In genomic region chrX:155028192-155028591, GRCh38 we compare ENCODE assay signal across 8 cellular contexts. TPM values are rescaled to one million over a fixed set of nuclear protein-coding genes. Genes with fewer than 3 reads are reported as not detected.
A peak's percentile ranks its signal among the peaks of the same experiment; 100 is the strongest.
DNase-seq lines count a peak whose midpoint lies in the region; ATAC-seq, FAIRE-seq and TF ChIP-seq lines count a peak whose summit lies in the region.

No MANE protein-coding gene starts in this region.

- H3K4me1 Mint-ChIP-seq in astrocyte (ENCODE audit: low read depth, unreplicated experiment) = peaks cover 5% of the 10 kb centered on the region

- TF ChIP-seq CTCF in BE2C (IDR thresholded peaks at IDR 0.05; ENCODE audit: low read depth, low read length) (no peak), astrocyte (IDR thresholded peaks at IDR 0.05; ENCODE audit: insufficient read depth, low read depth, low read length) (no peak)

- ATAC-seq in sciatic nerve (no peak), HG02885 (IDR thresholded peaks at IDR 0.05; ENCODE audit: poor library complexity, unreplicated experiment) (no peak)

- no peak overlapping the region for H2AFZ ChIP-seq in astrocyte (ENCODE audit: low read depth, low read length)

- H3K27me3 Mint-ChIP-seq in astrocyte (ENCODE audit: low read depth, unreplicated experiment) = no peaks in the 10 kb centered on the region

- H3K4me1 ChIP-seq in BE2C = no peaks in the 10 kb centered on the region
- H3K4me1 ChIP-seq in astrocyte (ENCODE audit: insufficient read depth, low read length) = peaks cover 3% of the 10 kb centered on the region
- peaks cover 0 to 6% of the 10 kb centered on the region in 2 donors for H3K4me1 ChIP-seq in mucosa of rectum (ENCODE audit: control insufficient read depth in 2 of 2, insufficient read depth in 2 of 2, low read length in 2 of 2)

- TF ChIP-seq POLR2A in H54 (IDR thresholded peaks at IDR 0.05; ENCODE audit: low read depth, low read length) = no peak

- DNase-seq in BE2C (no peak), HT-29 (ENCODE audit: low spot score) (peak; percentile 16), astrocyte (ENCODE audit: low read depth) (no peak), sciatic nerve (ENCODE audit: low spot score) (no peak), H54 (ENCODE audit: insufficient read length, low spot score) (no peak)
- DNase-seq in stimulated activated CD4-positive, alpha-beta T cell treated with anti-CD3 and anti-CD28 coated beads, Interleukin-12 subunit alpha, Interleukin-12 subunit beta, amount 100 ng/mL, for 4 hours = no peak

- peak overlapping the region; percentile 91 for H3K4me2 ChIP-seq in astrocyte (ENCODE audit: low read length)

- H3K4me3 ChIP-seq in BE2C (ENCODE audit: low read depth, low read length) = peak overlapping the region; percentile 83
- peak overlapping the region; percentile 87 for H3K4me3 ChIP-seq in astrocyte (ENCODE audit: insufficient read depth, low read depth, low read length)
- peak overlapping the region; percentile 69 to 71 for H3K4me3 ChIP-seq in mucosa of rectum (ENCODE audit: low read length in 2 of 2)

- H3K9ac ChIP-seq in astrocyte (ENCODE audit: low read length) = peak overlapping the region; percentile 99
- peak overlapping the region; percentile 38 to 72 for H3K9ac ChIP-seq in mucosa of rectum (ENCODE audit: low read depth in 1 of 2, low read length in 2 of 2)

- peak overlapping the region; percentile 97 for H3K27ac ChIP-seq in astrocyte (ENCODE audit: low read depth, low read length)
- H3K27ac ChIP-seq in mucosa of rectum (ENCODE audit: low read depth in 2 of 2, low read length in 2 of 2) = peak overlapping the region; percentile 88 to 91

- no peaks in the 10 kb centered on the region for H3K9me3 Mint-ChIP-seq in astrocyte (ENCODE audit: unreplicated experiment)

- H4K20me1 ChIP-seq in astrocyte (ENCODE audit: insufficient read depth, low read length) = no peaks in the 10 kb centered on the region

- H3K27me3 ChIP-seq in BE2C = no peaks in the 10 kb centered on the region
- no peaks in the 10 kb centered on the region for H3K27me3 ChIP-seq in astrocyte (ENCODE audit: insufficient read depth, low read length)
- H3K27me3 ChIP-seq in mucosa of rectum (ENCODE audit: control insufficient read depth in 2 of 2, insufficient read depth in 2 of 2, low read length in 2 of 2) = no peaks in the 10 kb centered on the region

- H3K36me3 ChIP-seq in BE2C (no peaks in the 10 kb centered on the region), astrocyte (ENCODE audit: insufficient read depth, low read length) (no peaks in the 10 kb centered on the region), mucosa of rectum (ENCODE audit: control insufficient read depth in 2 of 2, insufficient read depth in 2 of 2, low read length in 2 of 2) (no peaks in the 10 kb centered on the region)

- no peaks in the 10 kb centered on the region for H3K9me3 ChIP-seq in BE2C
- H3K9me3 ChIP-seq in astrocyte (ENCODE audit: insufficient read depth, low read depth, low read length) = no peaks in the 10 kb centered on the region
- no peaks in the 10 kb centered on the region for H3K9me3 ChIP-seq in mucosa of rectum (ENCODE audit: control insufficient read depth in 2 of 2, low read length in 2 of 2)

- H3K79me2 ChIP-seq in astrocyte (ENCODE audit: insufficient read depth, low read length) = peaks cover 22% of the 10 kb centered on the region

- H3K36me3 Mint-ChIP-seq in astrocyte (ENCODE audit: low read depth, unreplicated experiment) = no peaks in the 10 kb centered on the region

- FAIRE-seq in astrocyte (lab: Jason Lieb, UNC) (no peak), H54 (lab: Jason Lieb, UNC) (no peak)

- intact Hi-C loops in sciatic nerve (cut with DNase I) = no loop called here

- no peak overlapping the region for H3K27ac Mint-ChIP-seq in astrocyte (ENCODE audit: unreplicated experiment)

- H3K4me3 Mint-ChIP-seq in astrocyte (ENCODE audit: unreplicated experiment) = peak overlapping the region; percentile 88

RNA-seq across cellular contexts. Expression of gene FUNDC2, which starts 1.5 kb away (rescaled TPM):
- 135 TPM for polyA plus RNA-seq in BE2C (2012; ENCODE audit: insufficient read depth, insufficient read length, low read depth)
- total RNA-seq in HT-29 (2014; rRNA removed; shearing (Covaris generic)) = 49.8 and 69.5 TPM in 2 replicates
- total RNA-seq in astrocyte = 45.8 and 49.5 TPM in 2 replicates
- 94.6 TPM for total RNA-seq in sciatic nerve

RNA-seq across cellular contexts. Expression of gene F8, which starts 5.7 kb away (rescaled TPM):
- polyA plus RNA-seq in BE2C (2012; ENCODE audit: insufficient read depth, insufficient read length, low read depth) = 1.0 TPM
- 0.03 and 0.41 TPM in 2 replicates for total RNA-seq in HT-29 (2014; rRNA removed; shearing (Covaris generic))
- total RNA-seq in astrocyte = 2.5 TPM in 2 replicates
- total RNA-seq in sciatic nerve = 63.0 TPM

RNA-seq across cellular contexts. Expression of gene CMC4, which starts 42.7 kb away (rescaled TPM):
- polyA plus RNA-seq in BE2C (2012; ENCODE audit: insufficient read depth, insufficient read length, low read depth) = 0.40 TPM
- total RNA-seq in HT-29 (2014; rRNA removed; shearing (Covaris generic)) = 5.3 and 11.0 TPM in 2 replicates
- 5.2 TPM in 2 replicates for total RNA-seq in astrocyte
- 3.9 TPM for total RNA-seq in sciatic nerve

RNA-seq across cellular contexts. Expression of gene MTCP1, which starts 42.7 kb away (rescaled TPM):
- polyA plus RNA-seq in BE2C (2012; ENCODE audit: insufficient read depth, insufficient read length, low read depth) = 4.2 TPM
- total RNA-seq in HT-29 (2014; rRNA removed; shearing (Covaris generic)) = 2.7 and 8.0 TPM in 2 replicates
- total RNA-seq in astrocyte (8.9 and 9.1 TPM in 2 replicates), sciatic nerve (22.9 TPM)

RNA-seq across cellular contexts. Expression of gene BRCC3, which starts 43.1 kb away (rescaled TPM):
- polyA plus RNA-seq in BE2C (2012; ENCODE audit: insufficient read depth, insufficient read length, low read depth) = 12.8 TPM
- 12.0 and 20.4 TPM in 2 replicates for total RNA-seq in HT-29 (2014; rRNA removed; shearing (Covaris generic))
- total RNA-seq in astrocyte = 21.8 TPM in 2 replicates
- 12.3 TPM for total RNA-seq in sciatic nerve

Comparison
In these comparisons a context has a peak if more than half of its experiments do, and no peak if none do; other contexts are left out.
1. RNA of gene F8, which starts 5.7 kb away (total RNA-seq): 63.0 TPM in sciatic nerve (single experiment); 2.5 TPM in astrocyte and 0.03 to 0.41 TPM in HT-29; every median in the first group is over 10 times any median in the second.
2. Peak in every context shown above with its lines, with median percentiles within 50 percentile points of each other: H3K4me3 ChIP-seq.